Comparison of ENCODE assay signal across 17 cellular contexts in genomic region chr14:65926504-65926903, GRCh38.
A peak's percentile ranks its signal among the peaks of the same experiment; 100 is the strongest.
DNase-seq lines count a peak whose midpoint lies in the region; ATAC-seq, FAIRE-seq and TF ChIP-seq lines count a peak whose summit lies in the region.
"Had no signal": no experiment of that assay in that cellular context is flagged by ENCODE, and none has a peak within 500 bp of the region (broad histone marks: within the 10 kb centered on the region; RNA-seq: fewer than 3 reads in every experiment).

No MANE protein-coding gene starts in this region.

- H3K4me1 Mint-ChIP-seq in activated CD8-positive, alpha-beta memory T cell treated with anti-CD3 and anti-CD28 coated beads, Interleukin-2, amount 10 ng/mL, durations not matched to agents 7 days and 5 days = peaks cover 63% of the 10 kb centered on the region

- H3K4me2 ChIP-seq in K562 (ENCODE audit: insufficient read depth, low read length) (no peak overlapping the region), neuronal stem cell (ENCODE audit: insufficient read depth, low read length, poor library complexity, severe bottlenecking) (no peak overlapping the region)
- H3K4me2 ChIP-seq: KMS-11, PC-9 had no signal

- H3K27ac ChIP-seq in K562 (ENCODE audit: extremely low read depth, low read depth, low read length) (no peak overlapping the region), neuronal stem cell (replicated peaks; ENCODE audit: low read length) (no peak overlapping the region)
- H3K27ac ChIP-seq: KMS-11, PC-9, right atrium auricular region, VCaP had no signal

- H3K18ac ChIP-seq in neuronal stem cell (ENCODE audit: low read length) = no peak overlapping the region

- H2BK12ac ChIP-seq in neuronal stem cell (ENCODE audit: low read length) = no peak overlapping the region

- peaks cover 2% of the 10 kb centered on the region for H3K9me1 ChIP-seq in K562 (ENCODE audit: control insufficient read depth, insufficient read depth, low read length)

- H2BK5ac ChIP-seq in neuronal stem cell (ENCODE audit: low read length) = no peak overlapping the region

- no peaks in the 10 kb centered on the region for H3K27me3 Mint-ChIP-seq in activated CD8-positive, alpha-beta memory T cell treated with anti-CD3 and anti-CD28 coated beads, Interleukin-2, amount 10 ng/mL, durations not matched to agents 7 days and 5 days

- no peak overlapping the region for H2BK15ac ChIP-seq in neuronal stem cell (ENCODE audit: low read length)

- no peaks in the 10 kb centered on the region for H4K20me1 ChIP-seq in K562 (replicated peaks; ENCODE audit: control insufficient read depth, insufficient read depth, low read length)

- H3K4ac ChIP-seq in neuronal stem cell (ENCODE audit: low read length) = no peak overlapping the region

- no peak overlapping the region for H4K8ac ChIP-seq in neuronal stem cell (ENCODE audit: low read depth, low read length)

- H3K9me3 Mint-ChIP-seq in activated CD8-positive, alpha-beta memory T cell treated with anti-CD3 and anti-CD28 coated beads, Interleukin-2, amount 10 ng/mL, durations not matched to agents 7 days and 5 days (ENCODE audit: low read depth) = no peaks in the 10 kb centered on the region

- H3K14ac ChIP-seq in neuronal stem cell (ENCODE audit: low read length) = no peak overlapping the region

- H2BK120ac ChIP-seq in neuronal stem cell (ENCODE audit: low read depth, low read length) = no peak overlapping the region

- TF ChIP-seq RAD21 in K562 (CRISPR knock-in tag; conservative IDR thresholded peaks at IDR 0.05 in 1 of 2, IDR thresholded peaks at IDR 0.05 in 1 of 2) = no peak

- H2AFZ ChIP-seq in K562 (ENCODE audit: low read depth, low read length) (peak overlapping the region; percentile 39; the same call in 1 of the 2 replicates), neuronal stem cell (ENCODE audit: low read length) (peak overlapping the region; percentile 43)
- H2AFZ ChIP-seq: PC-9 had no signal

- H4K91ac ChIP-seq in neuronal stem cell (ENCODE audit: low read depth, low read length, poor library complexity) = no peak overlapping the region

- H3K79me2 ChIP-seq in K562 (ENCODE audit: control insufficient read depth, insufficient read depth, low read length) = no peaks in the 10 kb centered on the region

- no peak for TF ChIP-seq CTCF in K562 (IDR thresholded peaks at IDR 0.05 in 2 of 3, conservative IDR thresholded peaks at IDR 0.05 in 1 of 3; ENCODE audit: insufficient read depth in 2 of 3, low read depth in 1 of 3, low read length in 3 of 3)

- no peak overlapping the region for H3K9ac ChIP-seq in K562 (ENCODE audit: insufficient read depth in 1 of 2, low read depth in 2 of 2, low read length in 2 of 2)
- no peak overlapping the region for H3K9ac ChIP-seq in neuronal stem cell (ENCODE audit: low read depth, low read length, poor library complexity)
- H3K9ac ChIP-seq: KMS-11 had no signal

- peak overlapping the region; percentile 94 for H3K27ac Mint-ChIP-seq in activated CD8-positive, alpha-beta memory T cell treated with anti-CD3 and anti-CD28 coated beads, Interleukin-2, amount 10 ng/mL, durations not matched to agents 7 days and 5 days

- DNase-seq in activated CD8-positive, alpha-beta memory T cell treated with anti-CD3 and anti-CD28 coated beads, Interleukin-2, amount 10 ng/mL, durations not matched to agents 7 days and 5 days = no peak
- no peak for DNase-seq in activated CD8-positive, alpha-beta memory T cell treated with anti-CD3 and anti-CD28 coated beads, Interleukin-2, amount 50 U/mL, for 48 hours
- DNase-seq in NCI-H146 treated with DMSO at 0.1 percent for 48 hours (lab: John Stamatoyannopoulos, UW; ENCODE audit: unreplicated experiment) (peak; percentile 80), K562 (ENCODE audit: extremely low read depth in 1 of 4, low spot score in 3 of 4) (no peak), neuronal stem cell (ENCODE audit: low spot score) (no peak), NCI-H1417 (lab: John Stamatoyannopoulos, UW) (no peak), MV-4-11 (lab: John Stamatoyannopoulos, UW) (no peak)
- DNase-seq: kidney, mesenchymal stem cell, NCI-H1694, NCI-H446, PC-9 had no signal

- no TSS peak for BruUV-seq in K562 (replicated peaks; lab: Mats Ljungman, UMichigan)

- TF ChIP-seq POLR2A in K562 (conservative IDR thresholded peaks at IDR 0.05) (no peak), GM18505 (IDR thresholded peaks at IDR 0.05; ENCODE audit: borderline replicate concordance, extremely low read depth, insufficient read depth, insufficient read length) (no peak)

- intact Hi-C loops in K562 (cut with micrococcal nuclease) = no loop called here

- no peak overlapping the region for H3K4me3 Mint-ChIP-seq in activated CD8-positive, alpha-beta memory T cell treated with anti-CD3 and anti-CD28 coated beads, Interleukin-2, amount 10 ng/mL, durations not matched to agents 7 days and 5 days

- POLR2A ChIA-PET in K562 (lab: Yijun Ruan, JAX) = interaction anchor here (0.6 to 1.3 kb wide), 2 partner anchors 9 to 657 kb away, joined by 3 read pairs; no protein-coding TSS in a partner anchor

- CTCF ChIA-PET in activated CD8-positive, alpha-beta memory T cell treated with anti-CD3 and anti-CD28 coated beads, Interleukin-2, amount 10 ng/mL, durations not matched to agents 7 days and 5 days (lab: Charles Lee) = interaction anchor here (1.8 to 8.8 kb wide), 4 partner anchors 23 to 102 kb away, joined by 8 to 62 read pairs (median 10); no protein-coding TSS in a partner anchor
- CTCF ChIA-PET in K562 (lab: Yijun Ruan, JAX; ENCODE audit: low intra/inter-chr PET ratio) = no interaction called here

- in situ Hi-C loops in K562 (cut with MboI) = no loop called here

- no peak overlapping the region for H3K23ac ChIP-seq in neuronal stem cell (ENCODE audit: low read depth, low read length, poor library complexity)

- H3K4me3 ChIP-seq in K562 = no peak overlapping the region
- H3K4me3 ChIP-seq in neuronal stem cell (ENCODE audit: low read length in 2 of 2) = no peak overlapping the region
- H3K4me3 ChIP-seq: PC-9, right atrium auricular region had no signal

- TF ChIP-seq EP300 in K562 (IDR thresholded peaks at IDR 0.05; ENCODE audit: low read length) = no peak

- H3K4me1 ChIP-seq in K562 (replicated peaks in 1 of 2; ENCODE audit: control insufficient read depth in 2 of 2, insufficient read depth in 2 of 2, low read length in 2 of 2) (0 out of 5 replicates have a peak, but pooled peaks cover 0 to 7% of the 10 kb centered on the region in 2 experiments), neuronal stem cell (ENCODE audit: control insufficient read depth in 2 of 2, insufficient read depth in 1 of 2, low read depth in 1 of 2, low read length in 2 of 2) (peaks cover 0 to 8% of the 10 kb centered on the region in 2 donors)
- H3K4me1 ChIP-seq: right atrium auricular region had no signal

- H3K36me3 ChIP-seq in K562 (ENCODE audit: control insufficient read depth, insufficient read depth, low read length) (no peaks in the 10 kb centered on the region), neuronal stem cell (replicated peaks in 1 of 2; ENCODE audit: control insufficient read depth in 2 of 2, insufficient read depth in 2 of 2, low read length in 2 of 2) (no peaks in the 10 kb centered on the region)
- H3K36me3 ChIP-seq: right atrium auricular region had no signal

- no peak for ATAC-seq in activated CD8-positive, alpha-beta memory T cell treated with anti-CD3 and anti-CD28 coated beads, Interleukin-2, amount 10 ng/mL, durations not matched to agents 7 days and 5 days
- ATAC-seq in K562 (no peak), GM18505 (IDR thresholded peaks at IDR 0.05; ENCODE audit: unreplicated experiment) (no peak)
- ATAC-seq: SK-N-SH treated with all-trans-retinoic acid at 6 μM for 48 hours had no signal

- FAIRE-seq in K562 (lab: Jason Lieb, UNC) = no peak
- FAIRE-seq: kidney had no signal

- H3K27me3 ChIP-seq in K562 (ENCODE audit: control insufficient read depth in 2 of 2, insufficient read depth in 2 of 2, low read length in 2 of 2) (no peaks in the 10 kb centered on the region), neuronal stem cell (ENCODE audit: control insufficient read depth in 3 of 3, insufficient read depth in 3 of 3, low read depth in 1 of 3, low read length in 3 of 3) (peaks cover 0 to 2% (median 0%) of the 10 kb centered on the region in 3 experiments)
- H3K27me3 ChIP-seq: right atrium auricular region had no signal

- 9% methylated on average over 1 of the region's 6 CpGs for WGBS in K562 (ENCODE audit: insufficient coverage, low coverage, missing lambda C conversion rate)
- WGBS in neuronal stem cell (ENCODE audit: extremely low coverage in 2 of 2, insufficient read length in 2 of 2, insufficient replicate concordance in 1 of 2), 2 donors = no CpG with 5 or more reads among the region's 6 CpGs

- H3K79me1 ChIP-seq in neuronal stem cell (ENCODE audit: low read depth, low read length) = no peaks in the 10 kb centered on the region

- H3K9me3 ChIP-seq in K562 (replicated peaks; ENCODE audit: control insufficient read depth, insufficient read depth, low read depth, low read length) (no peaks in the 10 kb centered on the region), neuronal stem cell (replicated peaks in 1 of 2; ENCODE audit: control insufficient read depth in 2 of 2, insufficient read depth in 1 of 2, low read depth in 1 of 2, low read length in 2 of 2) (no peaks in the 10 kb centered on the region)
- H3K9me3 ChIP-seq: right atrium auricular region had no signal

- no peak overlapping the region for H2AK5ac ChIP-seq in neuronal stem cell (ENCODE audit: low read depth, low read length)

- H3K36me3 Mint-ChIP-seq in activated CD8-positive, alpha-beta memory T cell treated with anti-CD3 and anti-CD28 coated beads, Interleukin-2, amount 10 ng/mL, durations not matched to agents 7 days and 5 days = peaks cover 29% of the 10 kb centered on the region

TF ChIP-seq in K562, 482 proteins besides CTCF, POLR2A, EP300 and RAD21 (continues in another document):
- TF ChIP-seq YY1 (IDR thresholded peaks at IDR 0.05; ENCODE audit: borderline replicate concordance in 1 of 3, control insufficient read depth in 1 of 3, extremely low read depth in 1 of 3, insufficient read depth in 3 of 3, insufficient read length in 1 of 3, insufficient replicate concordance in 2 of 3, low read depth in 1 of 3, low read length in 2 of 3) (peak in 1 of 3 experiments; percentile 44), ZNF655 (CRISPR knock-in tag; IDR thresholded peaks at IDR 0.05) (no peak)
